35 cellular contexts compared by ENCODE assay signal in the genomic region with DNA sequence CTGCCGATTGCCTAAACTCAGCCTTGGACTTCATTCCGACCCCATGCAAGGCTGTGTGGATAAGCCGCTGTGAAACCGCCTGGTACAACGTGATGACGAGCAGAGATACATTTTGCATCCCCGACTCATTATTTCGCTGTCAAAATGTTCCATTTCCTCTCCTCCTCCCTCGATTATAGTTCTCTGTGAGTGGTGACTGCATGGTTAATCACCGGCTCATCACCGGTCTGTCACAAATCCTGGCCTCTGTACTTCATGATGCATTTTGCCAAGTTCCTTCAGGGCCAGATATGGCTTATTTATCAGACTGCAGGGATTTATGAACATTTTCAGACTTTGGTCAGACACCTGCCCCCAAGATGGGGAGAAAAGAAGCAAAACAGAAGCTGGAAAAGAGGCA.
"Had no signal": no experiment of that assay in that cellular context is flagged by ENCODE, and none has a peak within 500 bp of the region (broad histone marks: within the 10 kb centered on the region; RNA-seq: fewer than 3 reads in every experiment).

No MANE protein-coding gene starts in this region.

- H3K36me3 ChIP-seq: adrenal gland, brain microvascular endothelial cell, breast epithelium, WERI-Rb-1 had no signal

- H3K4me3 ChIP-seq: adrenal gland, body of pancreas, breast epithelium had no signal

- H3K27me3 ChIP-seq: adrenal gland, body of pancreas, brain microvascular endothelial cell, breast epithelium had no signal

- H3K4me1 ChIP-seq: adrenal gland, body of pancreas, breast epithelium had no signal

- ATAC-seq: activated CD4-positive, alpha-beta T cell treated with anti-CD3 and anti-CD28 coated beads for 36 hours; activated CD4-positive, CD25-positive, alpha-beta regulatory T cell treated with anti-CD3 and anti-CD28 coated beads, Interleukin-2, amount 50 U/mL, for 24 hours; activated CD8-positive, alpha-beta memory T cell treated with anti-CD3 and anti-CD28 coated beads, Interleukin-2, amount 10 ng/mL, durations not matched to agents 7 days and 5 days; activated CD8-positive, alpha-beta T cell treated with anti-CD3 and anti-CD28 coated beads, Interleukin-2, amount 10 ng/mL, durations not matched to agents 7 days and 5 days; activated naive CD4-positive, alpha-beta T cell treated with anti-CD3 and anti-CD28 coated beads, Interleukin-2, amount 50 U/mL, for 72 hours; activated T-cell treated with anti-CD3 and anti-CD28 coated beads, Interleukin-2, amount 50 U/mL, for 4 hours; activated T-cell treated with anti-CD3 and anti-CD28 coated beads, Interleukin-2, amount 50 U/mL, for 72 hours; activated T-helper 17 cell treated with anti-CD3 and anti-CD28 coated beads, Interleukin-2, amount 50 U/mL, for 72 hours; body of pancreas; T-cell; T-helper 17 cell; WTC11 had no signal

- H3K27ac ChIP-seq: adrenal gland, body of pancreas, brain microvascular endothelial cell, breast epithelium, WERI-Rb-1 had no signal

- DNase-seq: activated CD4-positive, alpha-beta memory T cell treated with anti-CD3 and anti-CD28 coated beads, Interleukin-2, amount 10 ng/mL, durations not matched to agents 7 days and 5 days; activated CD4-positive, alpha-beta T cell treated with anti-CD3 and anti-CD28 coated beads for 1 hour; activated CD4-positive, alpha-beta T cell treated with anti-CD3 and anti-CD28 coated beads for 36 hours; activated CD4-positive, alpha-beta T cell treated with anti-CD3 and anti-CD28 coated beads for 48 hours; activated CD4-positive, alpha-beta T cell treated with anti-CD3 and anti-CD28 coated beads, Interleukin-2, amount 10 ng/mL, durations not matched to agents 7 days and 5 days; activated CD4-positive, alpha-beta T cell treated with anti-CD3 and anti-CD28 coated beads, Interleukin-2, amount 50 U/mL, for 48 hours; activated CD4-positive, CD25-positive, alpha-beta regulatory T cell; activated CD8-positive, alpha-beta memory T cell treated with anti-CD3 and anti-CD28 coated beads for 24 hours; activated CD8-positive, alpha-beta memory T cell treated with anti-CD3 and anti-CD28 coated beads, Interleukin-2, amount 10 ng/mL, durations not matched to agents 7 days and 5 days; activated CD8-positive, alpha-beta memory T cell treated with anti-CD3 and anti-CD28 coated beads, Interleukin-2, amount 50 U/mL, for 48 hours; activated CD8-positive, alpha-beta T cell treated with anti-CD3 and anti-CD28 coated beads, Interleukin-2, amount 10 ng/mL, durations not matched to agents 7 days and 5 days; activated effector memory CD4-positive, alpha-beta T cell treated with anti-CD3 and anti-CD28 coated beads, Interleukin-2, amount 50 U/mL, for 16 hours; activated gamma-delta T cell treated with Interleukin-2 at 50 U/mL for 16 hours; activated naive CD4-positive, alpha-beta T cell; activated naive CD4-positive, alpha-beta T cell treated with anti-CD3 and anti-CD28 coated beads for 36 hours; activated naive CD4-positive, alpha-beta T cell treated with anti-CD3 and anti-CD28 coated beads, Interleukin-2, amount 50 U/mL, for 16 hours; activated naive CD8-positive, alpha-beta T cell treated with anti-CD3 and anti-CD28 coated beads for 36 hours; activated T-cell treated with anti-CD3 and anti-CD28 coated beads, Interleukin-2, amount 50 U/mL, for 1 hour; activated T-cell treated with anti-CD3 and anti-CD28 coated beads, Interleukin-2, amount 50 U/mL, for 4 hours; activated T-cell treated with anti-CD3 and anti-CD28 coated beads, Interleukin-2, amount 50 U/mL, for 72 hours; adrenal gland; amniotic stem cell; aorta; body of pancreas; brain microvascular endothelial cell; central memory CD4-positive, alpha-beta T cell; T-cell; T-helper 17 cell; T1000; WERI-Rb-1 had no signal

- H3K9me3 ChIP-seq: adrenal gland, body of pancreas had no signal
